12 cellular contexts compared by ENCODE assay signal in genomic region chr19:14352526-14352925, GRCh38.
"Had no signal": no experiment of that assay in that cellular context is flagged by ENCODE, and none has a peak within 500 bp of the region (broad histone marks: within the 10 kb centered on the region; RNA-seq: fewer than 3 reads in every experiment).

No MANE protein-coding gene starts in this region.

- H3K36me3 Mint-ChIP-seq: immature natural killer cell had no signal

- H3K4me3 Mint-ChIP-seq: activated T-helper 1 cell treated with anti-CD3 and anti-CD28 coated beads, Interleukin-12 subunit alpha, Interleukin-12 subunit beta, Interleukin-2, Interleukin-4 antibody, amounts not matched to agents 30 ng/mL and 10 ng/mL and 1 ng/mL, durations not matched to agents 14 hours and 24 hours and 36 hours had no signal

- H3K4me3 ChIP-seq: adrenal gland, dorsolateral prefrontal cortex, gastrocnemius medialis, heart left ventricle, thoracic aorta had no signal

- H3K9me3 ChIP-seq: adrenal gland, gastrocnemius medialis, heart left ventricle, thoracic aorta had no signal

- ATAC-seq: gastrocnemius medialis, heart left ventricle, SK-N-SH treated with all-trans-retinoic acid at 6 μM for 48 hours had no signal

- H3K36me3 ChIP-seq: adrenal gland, gastrocnemius medialis, heart left ventricle, thoracic aorta had no signal

- H3K27me3 ChIP-seq: adrenal gland, heart left ventricle had no signal

- DNase-seq: activated CD4-positive, CD25-positive, alpha-beta regulatory T cell; activated naive CD4-positive, alpha-beta T cell treated with Interleukin-2 at 50 U/mL for 16 hours; adrenal gland; dorsolateral prefrontal cortex; erythroblast; gastrocnemius medialis; heart left ventricle; immature natural killer cell; stimulated activated CD4-positive, alpha-beta T cell treated with anti-CD3 and anti-CD28 coated beads, Interleukin-1b, Interleukin-23, amount 100 ng/mL, for 48 hours had no signal

- H3K9me3 Mint-ChIP-seq: activated T-helper 1 cell treated with anti-CD3 and anti-CD28 coated beads, Interleukin-12 subunit alpha, Interleukin-12 subunit beta, Interleukin-2, Interleukin-4 antibody, amounts not matched to agents 30 ng/mL and 10 ng/mL and 1 ng/mL, durations not matched to agents 14 hours and 24 hours and 36 hours; immature natural killer cell had no signal

- H3K27ac ChIP-seq: adrenal gland, dorsolateral prefrontal cortex, gastrocnemius medialis, heart left ventricle, thoracic aorta had no signal
